Comparison of ENCODE assay signal across 1 cellular context in the genomic region with DNA sequence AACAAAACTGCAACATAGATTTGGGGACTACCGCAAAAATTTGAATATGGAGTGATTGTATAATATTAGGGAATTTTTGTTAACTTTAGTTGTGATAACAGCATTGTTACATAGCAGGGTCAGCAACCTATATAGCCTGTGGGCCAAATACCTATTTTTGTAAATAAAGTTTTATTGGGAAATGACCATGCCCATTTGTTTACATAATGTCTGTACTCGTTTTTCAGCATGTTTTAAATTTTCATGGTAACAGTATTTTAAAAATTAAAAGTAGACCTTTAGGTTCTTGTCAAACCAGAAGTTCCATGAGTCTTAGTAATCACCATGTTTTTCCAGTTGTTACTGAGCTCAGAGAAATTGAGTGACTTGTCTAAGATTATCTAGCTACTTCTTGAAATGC.
A peak's percentile ranks its signal among the peaks of the same experiment; 100 is the strongest.
TF ChIP-seq lines count a peak whose summit lies in the region.

No MANE protein-coding gene starts in this region.

TF ChIP-seq in K562, 482 proteins besides CTCF, POLR2A, EP300 and RAD21:
- TF ChIP-seq, protein P1, sequence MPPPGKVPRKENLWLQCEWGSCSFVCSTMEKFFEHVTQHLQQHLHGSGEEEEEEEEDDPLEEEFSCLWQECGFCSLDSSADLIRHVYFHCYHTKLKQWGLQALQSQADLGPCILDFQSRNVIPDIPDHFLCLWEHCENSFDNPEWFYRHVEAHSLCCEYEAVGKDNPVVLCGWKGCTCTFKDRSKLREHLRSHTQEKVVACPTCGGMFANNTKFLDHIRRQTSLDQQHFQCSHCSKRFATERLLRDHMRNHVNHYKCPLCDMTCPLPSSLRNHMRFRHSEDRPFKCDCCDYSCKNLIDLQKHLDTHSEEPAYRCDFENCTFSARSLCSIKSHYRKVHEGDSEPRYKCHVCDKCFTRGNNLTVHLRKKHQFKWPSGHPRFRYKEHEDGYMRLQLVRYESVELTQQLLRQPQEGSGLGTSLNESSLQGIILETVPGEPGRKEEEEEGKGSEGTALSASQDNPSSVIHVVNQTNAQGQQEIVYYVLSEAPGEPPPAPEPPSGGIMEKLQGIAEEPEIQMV (tag; conservative IDR thresholded peaks at IDR 0.05; ENCODE audit: low read depth) = no peak
- TF ChIP-seq, protein P2, sequence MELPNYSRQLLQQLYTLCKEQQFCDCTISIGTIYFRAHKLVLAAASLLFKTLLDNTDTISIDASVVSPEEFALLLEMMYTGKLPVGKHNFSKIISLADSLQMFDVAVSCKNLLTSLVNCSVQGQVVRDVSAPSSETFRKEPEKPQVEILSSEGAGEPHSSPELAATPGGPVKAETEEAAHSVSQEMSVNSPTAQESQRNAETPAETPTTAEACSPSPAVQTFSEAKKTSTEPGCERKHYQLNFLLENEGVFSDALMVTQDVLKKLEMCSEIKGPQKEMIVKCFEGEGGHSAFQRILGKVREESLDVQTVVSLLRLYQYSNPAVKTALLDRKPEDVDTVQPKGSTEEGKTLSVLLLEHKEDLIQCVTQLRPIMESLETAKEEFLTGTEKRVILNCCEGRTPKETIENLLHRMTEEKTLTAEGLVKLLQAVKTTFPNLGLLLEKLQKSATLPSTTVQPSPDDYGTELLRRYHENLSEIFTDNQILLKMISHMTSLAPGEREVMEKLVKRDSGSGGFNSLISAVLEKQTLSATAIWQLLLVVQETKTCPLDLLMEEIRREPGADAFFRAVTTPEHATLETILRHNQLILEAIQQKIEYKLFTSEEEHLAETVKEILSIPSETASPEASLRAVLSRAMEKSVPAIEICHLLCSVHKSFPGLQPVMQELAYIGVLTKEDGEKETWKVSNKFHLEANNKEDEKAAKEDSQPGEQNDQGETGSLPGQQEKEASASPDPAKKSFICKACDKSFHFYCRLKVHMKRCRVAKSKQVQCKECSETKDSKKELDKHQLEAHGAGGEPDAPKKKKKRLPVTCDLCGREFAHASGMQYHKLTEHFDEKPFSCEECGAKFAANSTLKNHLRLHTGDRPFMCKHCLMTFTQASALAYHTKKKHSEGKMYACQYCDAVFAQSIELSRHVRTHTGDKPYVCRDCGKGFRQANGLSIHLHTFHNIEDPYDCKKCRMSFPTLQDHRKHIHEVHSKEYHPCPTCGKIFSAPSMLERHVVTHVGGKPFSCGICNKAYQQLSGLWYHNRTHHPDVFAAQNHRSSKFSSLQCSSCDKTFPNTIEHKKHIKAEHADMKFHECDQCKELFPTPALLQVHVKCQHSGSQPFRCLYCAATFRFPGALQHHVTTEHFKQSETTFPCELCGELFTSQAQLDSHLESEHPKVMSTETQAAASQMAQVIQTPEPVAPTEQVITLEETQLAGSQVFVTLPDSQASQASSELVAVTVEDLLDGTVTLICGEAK (IDR thresholded peaks at IDR 0.05) = peak; percentile 86
- TF ChIP-seq, protein P2 (CRISPR knock-in tag; IDR thresholded peaks at IDR 0.05) = no peak; the same call in 1 of the 2 replicates
